25 cellular contexts compared by ENCODE assay signal in genomic region chr2:174678395-174678794, GRCh38.
DNase-seq lines count a peak whose midpoint lies in the region.
"Had no signal": no experiment of that assay in that cellular context is flagged by ENCODE, and none has a peak within 500 bp of the region (broad histone marks: within the 10 kb centered on the region; RNA-seq: fewer than 3 reads in every experiment).

No MANE protein-coding gene starts in this region.

- peaks cover 64% of the 10 kb centered on the region for H3K4me1 Mint-ChIP-seq in activated T-cell treated with anti-CD3 and anti-CD28 coated beads, Interleukin-2, amount 50 U/mL, for 24 hours (ENCODE audit: low read depth)
- H3K4me1 Mint-ChIP-seq in activated naive CD8-positive, alpha-beta T cell (ENCODE audit: low read depth), result peaks cover 64% of the 10 kb centered on the region

- H3K36me3 Mint-ChIP-seq in activated T-cell treated with anti-CD3 and anti-CD28 coated beads, Interleukin-2, amount 50 U/mL, for 24 hours (ENCODE audit: low read depth), result peaks cover 20% of the 10 kb centered on the region
- peaks cover 2% of the 10 kb centered on the region for H3K36me3 Mint-ChIP-seq in activated naive CD8-positive, alpha-beta T cell
- H3K36me3 Mint-ChIP-seq: natural killer cell, type B pancreatic cell had no signal

- no peaks in the 10 kb centered on the region for H3K27me3 Mint-ChIP-seq in activated T-cell treated with anti-CD3 and anti-CD28 coated beads, Interleukin-2, amount 50 U/mL, for 24 hours
- no peaks in the 10 kb centered on the region for H3K27me3 Mint-ChIP-seq in activated naive CD8-positive, alpha-beta T cell
- H3K27me3 Mint-ChIP-seq: activated CD4-positive, alpha-beta T cell treated with anti-CD3 and anti-CD28 coated beads, Interleukin-2, amount 10 ng/mL, durations not matched to agents 7 days and 5 days had no signal

- H2BK120ac ChIP-seq in trophoblast cell (ENCODE audit: insufficient read depth, low read length, poor library complexity), result no peak overlapping the region

- no peak overlapping the region for H4K91ac ChIP-seq in trophoblast cell (ENCODE audit: low read depth, low read length)

- no peaks in the 10 kb centered on the region for H3K27me3 ChIP-seq in GM23248 (replicated peaks; ENCODE audit: insufficient read depth)
- no peaks in the 10 kb centered on the region for H3K27me3 ChIP-seq in trophoblast cell (ENCODE audit: insufficient read depth, low read length)
- H3K27me3 ChIP-seq: BE2C had no signal

- WGBS in GM23248 (ENCODE audit: low coverage in 1 of 2, low lambda C conversion rate in 2 of 2, missing lambda C conversion rate in 2 of 2), 2 experiments, result 82 to 83% methylated on average over 2 of the region's 2 CpGs
- WGBS in trophoblast cell (ENCODE audit: extremely low coverage, insufficient coverage, insufficient read length), result no CpG with 5 or more reads among the region's 2 CpGs

- H2BK5ac ChIP-seq in trophoblast cell (ENCODE audit: low read depth, low read length, poor library complexity), result no peak overlapping the region

- no peak overlapping the region for H2BK12ac ChIP-seq in trophoblast cell (ENCODE audit: low read length)

- peaks cover 33% of the 10 kb centered on the region for H3K79me1 ChIP-seq in trophoblast cell (ENCODE audit: low read length)

- peaks cover 7% of the 10 kb centered on the region; the same call in 1 of the 2 replicates for H3K36me3 ChIP-seq in GM23248 (ENCODE audit: low read depth)
- peaks cover 11 to 19% of the 10 kb centered on the region in 2 experiments for H3K36me3 ChIP-seq in trophoblast cell (ENCODE audit: control insufficient read depth in 1 of 2, insufficient read depth in 2 of 2, low read length in 2 of 2)
- H3K36me3 ChIP-seq: BE2C, colonic mucosa had no signal

- no peaks in the 10 kb centered on the region for H3K9me3 ChIP-seq in GM23248 (ENCODE audit: low read depth)
- H3K9me3 ChIP-seq in trophoblast cell (ENCODE audit: insufficient read depth, low read depth, low read length), result no peaks in the 10 kb centered on the region
- H3K9me3 ChIP-seq: BE2C, Caco-2, colonic mucosa had no signal

- no peak overlapping the region for H3K4me3 ChIP-seq in GM23248
- no peak overlapping the region for H3K4me3 ChIP-seq in trophoblast cell (ENCODE audit: low read depth, low read length)
- H3K4me3 ChIP-seq: colonic mucosa had no signal

- no peak overlapping the region for H3K4me3 Mint-ChIP-seq in activated T-cell treated with anti-CD3 and anti-CD28 coated beads, Interleukin-2, amount 50 U/mL, for 24 hours
- no peak overlapping the region for H3K4me3 Mint-ChIP-seq in activated naive CD8-positive, alpha-beta T cell
- H3K4me3 Mint-ChIP-seq: activated CD4-positive, alpha-beta T cell treated with anti-CD3 and anti-CD28 coated beads, Interleukin-2, amount 10 ng/mL, durations not matched to agents 7 days and 5 days; natural killer cell; type B pancreatic cell had no signal

- H3K9ac ChIP-seq in GM23248 (0 out of 2 replicates have a peak overlapping the region, but pooled peaks have one; percentile 4), trophoblast cell (ENCODE audit: low read length) (no peak overlapping the region)

- H2AFZ ChIP-seq in GM23248, result no peak overlapping the region
- H2AFZ ChIP-seq in trophoblast cell (ENCODE audit: insufficient read depth, low read length, poor library complexity), result no peak overlapping the region

- no peak overlapping the region for H3K23ac ChIP-seq in trophoblast cell (ENCODE audit: low read length)

- peak overlapping the region; percentile 18 for H3K4me2 ChIP-seq in GM23248 (ENCODE audit: unreplicated experiment)
- H3K4me2 ChIP-seq in trophoblast cell (ENCODE audit: low read length), result peak overlapping the region; percentile 33

- no peak for DNase-seq in activated T-cell treated with anti-CD3 and anti-CD28 coated beads, Interleukin-2, amount 50 U/mL, for 24 hours
- no peak for DNase-seq in activated T-cell treated with anti-CD3 and anti-CD28 coated beads, Interleukin-2, amount 50 U/mL, for 48 hours
- DNase-seq in GM23248 (no peak), trophoblast cell (peak; percentile 92 to 98), retina (no peak), OCI-M2 (lab: John Stamatoyannopoulos, UW; ENCODE audit: unreplicated experiment) (no peak), NCI-H1092 (lab: John Stamatoyannopoulos, UW) (no peak)
- DNase-seq: ACHN; activated CD4-positive, alpha-beta T cell treated with anti-CD3 and anti-CD28 coated beads, Interleukin-2, amount 10 ng/mL, durations not matched to agents 7 days and 5 days; activated naive CD4-positive, alpha-beta T cell; activated T-cell treated with anti-CD3 and anti-CD28 coated beads for 4 hours; BE2C; Caco-2; colonic mucosa; DMS79 treated with DMSO at 0.1 percent for 48 hours; effector memory CD4-positive, alpha-beta T cell; HCEC 1CT; midbrain; natural killer cell; NCI-H1105 treated with DMSO at 0.1 percent for 48 hours; NCI-H2081; NCI-H2227 treated with DMSO at 0.1 percent for 48 hours had no signal

- H3K4ac ChIP-seq in trophoblast cell (ENCODE audit: low read depth, low read length), result no peak overlapping the region

- H3K4me1 ChIP-seq in GM23248 (ENCODE audit: insufficient read depth) (peaks cover 56% of the 10 kb centered on the region), trophoblast cell (ENCODE audit: control insufficient read depth in 1 of 2, insufficient read depth in 2 of 2, low read length in 2 of 2) (peaks cover 12 to 18% of the 10 kb centered on the region in 2 experiments)
- H3K4me1 ChIP-seq: colonic mucosa had no signal

- H3K14ac ChIP-seq in trophoblast cell (ENCODE audit: low read length), result no peak overlapping the region

- H4K8ac ChIP-seq in trophoblast cell (ENCODE audit: low read depth, low read length), result no peak overlapping the region

- H3K79me2 ChIP-seq in GM23248 (ENCODE audit: insufficient read depth) (peaks cover 85% of the 10 kb centered on the region), trophoblast cell (ENCODE audit: control insufficient read depth, insufficient read depth, low read length, poor library complexity) (peaks cover 31% of the 10 kb centered on the region)

- H2AK5ac ChIP-seq in trophoblast cell (ENCODE audit: low read length), result no peak overlapping the region

- peak overlapping the region; percentile 44 for H3K27ac Mint-ChIP-seq in activated T-cell treated with anti-CD3 and anti-CD28 coated beads, Interleukin-2, amount 50 U/mL, for 24 hours
- H3K27ac Mint-ChIP-seq in activated naive CD8-positive, alpha-beta T cell, result peak overlapping the region; percentile 72
- H3K27ac Mint-ChIP-seq: type B pancreatic cell had no signal

- no peaks in the 10 kb centered on the region for H4K20me1 ChIP-seq in GM23248 (ENCODE audit: insufficient read depth)

- H3K18ac ChIP-seq in trophoblast cell (ENCODE audit: low read length), result no peak overlapping the region

- H3K27ac ChIP-seq in GM23248 (0 out of 2 replicates have a peak overlapping the region, but pooled peaks have one; percentile 6), trophoblast cell (ENCODE audit: low read depth, low read length) (peak overlapping the region; percentile 36)
- H3K27ac ChIP-seq: colonic mucosa, RWPE1 had no signal

- no peak overlapping the region for H4K12ac ChIP-seq in trophoblast cell (ENCODE audit: low read depth, low read length)

- no peaks in the 10 kb centered on the region for H3K9me2 ChIP-seq in GM23248 (ENCODE audit: insufficient read depth)

- peaks cover 13% of the 10 kb centered on the region; the same call in 1 of the 2 replicates for H3F3A ChIP-seq in GM23248 (ENCODE audit: insufficient read depth)

- in situ Hi-C loops in GM23248 (cut with MboI), result no loop called here

- no peaks in the 10 kb centered on the region for H3K9me3 Mint-ChIP-seq in activated T-cell treated with anti-CD3 and anti-CD28 coated beads, Interleukin-2, amount 50 U/mL, for 24 hours
- no peaks in the 10 kb centered on the region for H3K9me3 Mint-ChIP-seq in activated naive CD8-positive, alpha-beta T cell (ENCODE audit: low read depth)
- H3K9me3 Mint-ChIP-seq: activated CD4-positive, alpha-beta T cell treated with anti-CD3 and anti-CD28 coated beads, Interleukin-2, amount 10 ng/mL, durations not matched to agents 7 days and 5 days; natural killer cell; type B pancreatic cell had no signal

Comparison
In these comparisons a context has a peak if more than half of its experiments do, and no peak if none do; other contexts are left out.
1. DNase-seq: peak in trophoblast cell (2 of 2); none in activated T-cell treated with anti-CD3 and anti-CD28 coated beads, Interleukin-2, amount 50 U/mL, for 24 hours (single experiment), activated T-cell treated with anti-CD3 and anti-CD28 coated beads, Interleukin-2, amount 50 U/mL, for 48 hours (0 of 2), GM23248 (single experiment), retina (single experiment), OCI-M2 (single experiment) and NCI-H1092 (single experiment).